In genomic region chr12:112627851-112628250, GRCh38 we compare ENCODE assay signal across 28 cellular contexts.
"Had no signal": no experiment of that assay in that cellular context is flagged by ENCODE, and none has a peak within 500 bp of the region (broad histone marks: within the 10 kb centered on the region; RNA-seq: fewer than 3 reads in every experiment).

No MANE protein-coding gene starts in this region.

- H3K9me3 ChIP-seq: colonic mucosa, esophagus muscularis mucosa, gastroesophageal sphincter, heart left ventricle, lower lobe of right lung, mucosa of descending colon, neutrophil, pancreas, right lobe of liver, transverse colon, upper lobe of right lung, uterus had no signal

- H3K27ac Mint-ChIP-seq: dendritic cell treated with granulocyte-macrophage colony-stimulating factor and Interleukin-4, amounts not matched to agents 40 ng/mL and 50 ng/mL, for 4 days; endodermal cell; naive B cell; natural killer cell treated with Interleukin-12 subunit alpha and Interleukin-12 subunit beta and Interleukin-15 and Interleukin-18, amount 100 ng/mL, for 72 hours; stimulated activated naive B cell treated with anti-CD40 and anti-IgM and Interleukin-4, amounts not matched to agents 10 μg/mL and 1 μg/mL and 100 μg/mL, for 72 hours; stimulated activated naive CD8-positive, alpha-beta T cell treated with anti-CD3 and anti-CD28 coated beads, Interleukin-15, Interleukin-2, amounts not matched to agents 100 ng/mL and 50 ng/mL, for 24 hours had no signal

- H3K4me1 Mint-ChIP-seq: naive B cell; stimulated activated naive B cell treated with anti-CD40 and anti-IgM and Interleukin-4, amounts not matched to agents 10 μg/mL and 1 μg/mL and 100 μg/mL, for 72 hours had no signal

- H3K4me3 Mint-ChIP-seq: dendritic cell treated with granulocyte-macrophage colony-stimulating factor and Interleukin-4, amounts not matched to agents 40 ng/mL and 50 ng/mL, for 4 days; endodermal cell; natural killer cell treated with Interleukin-12 subunit alpha and Interleukin-12 subunit beta and Interleukin-15 and Interleukin-18, amount 100 ng/mL, for 72 hours; neural crest cell; stimulated activated naive B cell treated with anti-CD40 and anti-IgM and Interleukin-4, amounts not matched to agents 10 μg/mL and 1 μg/mL and 100 μg/mL, for 72 hours; stimulated activated naive CD8-positive, alpha-beta T cell treated with anti-CD3 and anti-CD28 coated beads, Interleukin-15, Interleukin-2, amounts not matched to agents 100 ng/mL and 50 ng/mL, for 24 hours had no signal

- H3K36me3 ChIP-seq: colonic mucosa, esophagus muscularis mucosa, gastroesophageal sphincter, heart left ventricle, lower lobe of right lung, neutrophil, pancreas, right lobe of liver, transverse colon, upper lobe of right lung, uterus had no signal

- H3K9me3 Mint-ChIP-seq: dendritic cell treated with granulocyte-macrophage colony-stimulating factor and Interleukin-4, amounts not matched to agents 40 ng/mL and 50 ng/mL, for 4 days; natural killer cell treated with Interleukin-12 subunit alpha and Interleukin-12 subunit beta and Interleukin-15 and Interleukin-18, amount 100 ng/mL, for 72 hours; neural crest cell; stimulated activated naive CD8-positive, alpha-beta T cell treated with anti-CD3 and anti-CD28 coated beads, Interleukin-15, Interleukin-2, amounts not matched to agents 100 ng/mL and 50 ng/mL, for 24 hours had no signal

- DNase-seq: colonic mucosa; effector CD8-positive, alpha-beta T cell; endodermal cell; foreskin keratinocyte; heart left ventricle; islet precursor cell; kidney glomerular epithelial cell; left ventricle myocardium superior; lower lobe of right lung; mucosa of descending colon; naive B cell; pancreas; right lobe of liver; small intestine; stimulated activated CD4-positive, alpha-beta T cell treated with anti-CD3 and anti-CD28 coated beads, Interleukin-15, amount 100 ng/mL, for 24 hours; stimulated activated CD4-positive, alpha-beta T cell treated with anti-CD3 and anti-CD28 coated beads, Interleukin-2, amount 100 ng/mL, for 48 hours; stimulated activated naive B cell treated with anti-CD40 and anti-IgM and Interleukin-4, amounts not matched to agents 10 μg/mL and 1 μg/mL and 100 μg/mL, for 72 hours; transverse colon; upper lobe of right lung; uterus had no signal

- H3K36me3 Mint-ChIP-seq: naive B cell; natural killer cell treated with Interleukin-12 subunit alpha and Interleukin-12 subunit beta and Interleukin-15 and Interleukin-18, amount 100 ng/mL, for 72 hours; stimulated activated naive B cell treated with anti-CD40 and anti-IgM and Interleukin-4, amounts not matched to agents 10 μg/mL and 1 μg/mL and 100 μg/mL, for 72 hours had no signal

- H3K4me3 ChIP-seq: colonic mucosa, esophagus muscularis mucosa, gastroesophageal sphincter, heart left ventricle, hepatocyte, lower lobe of right lung, mucosa of descending colon, pancreas, right lobe of liver, transverse colon, upper lobe of right lung, uterus had no signal

- H3K4me1 ChIP-seq: colonic mucosa, esophagus muscularis mucosa, foreskin keratinocyte, gastroesophageal sphincter, heart left ventricle, lower lobe of right lung, pancreas, right lobe of liver, transverse colon, upper lobe of right lung, uterus had no signal

- H3K27me3 ChIP-seq: colonic mucosa, foreskin keratinocyte, hepatocyte, neutrophil, right lobe of liver, transverse colon, upper lobe of right lung, uterus had no signal

- H3K27ac ChIP-seq: colonic mucosa, esophagus muscularis mucosa, foreskin keratinocyte, gastroesophageal sphincter, heart left ventricle, hepatocyte, lower lobe of right lung, neutrophil, pancreas, right lobe of liver, transverse colon, upper lobe of right lung, uterus had no signal
